ENCODE assay signal across 8 cellular contexts in the genomic region with DNA sequence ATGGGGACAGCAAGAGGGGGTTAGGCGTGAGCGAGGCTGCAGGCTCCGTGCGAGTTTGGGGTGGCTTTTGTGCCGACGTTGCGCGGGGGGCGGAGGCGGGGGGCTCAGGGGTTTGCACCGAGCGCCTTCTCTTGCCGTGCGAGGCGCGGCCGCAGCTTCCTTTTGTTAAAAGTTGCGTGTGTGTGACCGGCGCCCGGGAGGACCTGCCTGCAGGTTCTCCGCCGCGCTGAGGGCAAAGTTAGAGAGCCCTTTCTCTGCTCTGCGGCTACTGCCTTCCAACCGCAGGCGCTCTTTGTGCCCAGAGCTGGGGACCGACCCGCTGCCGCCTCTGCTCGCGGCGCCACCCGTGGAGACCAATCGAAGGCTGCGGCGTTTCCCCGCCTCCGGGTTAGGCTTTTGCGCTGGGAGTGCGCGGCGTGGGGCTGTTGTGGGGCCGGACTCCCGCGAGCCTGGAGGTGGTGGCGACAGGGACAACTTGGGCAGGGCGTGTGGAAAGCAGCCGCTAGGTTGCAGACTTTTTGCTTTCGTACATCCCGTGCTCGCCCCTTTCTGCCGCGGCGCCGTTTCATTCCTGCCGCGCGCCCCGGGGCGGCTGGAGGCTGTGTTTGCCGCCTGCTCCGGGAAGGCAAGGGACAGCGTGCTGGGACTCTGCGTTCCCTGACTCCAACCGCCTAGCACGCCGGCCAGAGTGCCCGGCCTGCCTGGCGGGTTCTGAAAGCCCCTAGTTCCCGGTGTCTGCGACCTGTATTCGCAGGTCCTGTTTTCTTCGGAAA. TPM values are rescaled to one million over a fixed set of nuclear protein-coding genes. Genes with fewer than 3 reads are reported as not detected.
DNase-seq lines count a peak whose midpoint lies in the region; ATAC-seq and TF ChIP-seq lines count a peak whose summit lies in the region.

No MANE protein-coding gene starts in this region.

- H3K4me3 ChIP-seq in ACC112 (ENCODE audit: low read depth, low read length) (peak overlapping the region; percentile 79), smooth muscle cell (peak overlapping the region; percentile 60)

- peaks cover 45 to 65% of the 10 kb centered on the region in 2 donors for H3K27me3 Mint-ChIP-seq in T-cell

- H3K27me3 ChIP-seq in ACC112 (ENCODE audit: insufficient read depth, low read length): peaks cover 39% of the 10 kb centered on the region
- peaks cover 27% of the 10 kb centered on the region for H3K27me3 ChIP-seq in smooth muscle cell (ENCODE audit: low read depth)

- H3F3A ChIP-seq in smooth muscle cell (ENCODE audit: low read depth): peaks cover 5% of the 10 kb centered on the region

- H3K4me1 Mint-ChIP-seq in T-cell: peaks cover 15 to 18% (median 17%) of the 10 kb centered on the region in 3 donors

- H3K4me3 Mint-ChIP-seq in T-cell: peak overlapping the region; percentile 70 to 83 (median 75)

- no peak overlapping the region for H3K9ac ChIP-seq in smooth muscle cell (ENCODE audit: low read depth)

- H3K79me2 ChIP-seq in ACC112 (ENCODE audit: control insufficient read depth, insufficient read depth, low read length, unreplicated experiment) (no peaks in the 10 kb centered on the region), smooth muscle cell (ENCODE audit: low read depth) (no peaks in the 10 kb centered on the region)

- in situ Hi-C loops in GM13976 (cut with MboI; ENCODE audit: low sequenced_read_pairs, unreplicated experiment): no loop called here

- POLR2A ChIA-PET in T-cell (lab: Charles Lee): interaction anchor here in 1 of 2 donors (0.5 kb wide), 1 partner anchor 38 kb away, joined by 3 read pairs; no protein-coding TSS in a partner anchor

- H3K9me3 ChIP-seq in smooth muscle cell (replicated peaks; ENCODE audit: low read depth): no peaks in the 10 kb centered on the region

- H3K27ac Mint-ChIP-seq in T-cell: no peak overlapping the region

- no peak for TF ChIP-seq CTCF in GM13976 (IDR thresholded peaks at IDR 0.05; ENCODE audit: borderline replicate concordance, control extremely low read depth, extremely low read depth, insufficient read depth, missing control alignments)
- TF ChIP-seq CTCF in smooth muscle cell (IDR thresholded peaks at IDR 0.05; ENCODE audit: borderline replicate concordance, insufficient read depth, poor library complexity, severe bottlenecking): peak; percentile 17

- H2AFZ ChIP-seq in ACC112 (ENCODE audit: low read length, unreplicated experiment): peak overlapping the region; percentile 62
- H2AFZ ChIP-seq in smooth muscle cell (ENCODE audit: low read depth): peak overlapping the region; percentile 82

- H3K36me3 ChIP-seq in ACC112 (ENCODE audit: insufficient read depth, low read length) (no peaks in the 10 kb centered on the region), smooth muscle cell (ENCODE audit: low read depth) (no peaks in the 10 kb centered on the region)

- CTCF ChIA-PET in T-cell (lab: Charles Lee): no interaction called here

- 1% methylated on average over 74 of the region's 74 CpGs for WGBS in smooth muscle cell (ENCODE audit: low lambda C conversion rate)

- no peaks in the 10 kb centered on the region for H4K20me1 ChIP-seq in smooth muscle cell (ENCODE audit: low read depth)

- DNase-seq in GM13976 (ENCODE audit: low spot score) (peak; percentile 54), HuH-7.5 (ENCODE audit: low spot score) (peak; percentile 56), T-cell (peak in 10 of 34 experiments; percentile 2 to 24 (median 8)), caudate nucleus (lab: John Stamatoyannopoulos, UW) (peak in 53 of 61 donors; percentile 5 to 70 (median 30)), kidney glomerular epithelial cell (lab: John Stamatoyannopoulos, UW) (peak; percentile 15), smooth muscle cell (lab: John Stamatoyannopoulos, UW; ENCODE audit: unreplicated experiment) (peak; percentile 24), RKO (ENCODE audit: low spot score) (no peak)

- ATAC-seq in T-cell (replicated peaks in 1 of 4): peak; percentile 24 to 68 (median 42)

- H3K27ac ChIP-seq in ACC112 (ENCODE audit: low read depth, low read length) (no peak overlapping the region), caudate nucleus (ENCODE audit: low read depth, low read length) (peak overlapping the region; percentile 48), smooth muscle cell (ENCODE audit: low read depth) (no peak overlapping the region)

- peak overlapping the region; percentile 93 for H3K4me2 ChIP-seq in smooth muscle cell

- H3K4me1 ChIP-seq in ACC112 (ENCODE audit: control insufficient read depth, insufficient read depth, low read length, unreplicated experiment) (peaks cover 33% of the 10 kb centered on the region), smooth muscle cell (ENCODE audit: low read depth) (peaks cover 20% of the 10 kb centered on the region)

- no peaks in the 10 kb centered on the region for H3K9me3 Mint-ChIP-seq in T-cell

- H3K36me3 Mint-ChIP-seq in T-cell: no peaks in the 10 kb centered on the region

RNA-seq across cellular contexts. Expression of a gene that starts 0.8 kb away (rescaled TPM):
- total RNA-seq in T-cell (1 to 10 TPM in 4 of 5 donors, under 1 TPM in 1; 0.98 to 6.6 (median 3.6) TPM), smooth muscle cell (6.0 and 7.0 TPM in 2 replicates)
- polyA plus RNA-seq in smooth muscle cell: 1.9 and 3.2 TPM in 2 replicates
